In the genomic region with DNA sequence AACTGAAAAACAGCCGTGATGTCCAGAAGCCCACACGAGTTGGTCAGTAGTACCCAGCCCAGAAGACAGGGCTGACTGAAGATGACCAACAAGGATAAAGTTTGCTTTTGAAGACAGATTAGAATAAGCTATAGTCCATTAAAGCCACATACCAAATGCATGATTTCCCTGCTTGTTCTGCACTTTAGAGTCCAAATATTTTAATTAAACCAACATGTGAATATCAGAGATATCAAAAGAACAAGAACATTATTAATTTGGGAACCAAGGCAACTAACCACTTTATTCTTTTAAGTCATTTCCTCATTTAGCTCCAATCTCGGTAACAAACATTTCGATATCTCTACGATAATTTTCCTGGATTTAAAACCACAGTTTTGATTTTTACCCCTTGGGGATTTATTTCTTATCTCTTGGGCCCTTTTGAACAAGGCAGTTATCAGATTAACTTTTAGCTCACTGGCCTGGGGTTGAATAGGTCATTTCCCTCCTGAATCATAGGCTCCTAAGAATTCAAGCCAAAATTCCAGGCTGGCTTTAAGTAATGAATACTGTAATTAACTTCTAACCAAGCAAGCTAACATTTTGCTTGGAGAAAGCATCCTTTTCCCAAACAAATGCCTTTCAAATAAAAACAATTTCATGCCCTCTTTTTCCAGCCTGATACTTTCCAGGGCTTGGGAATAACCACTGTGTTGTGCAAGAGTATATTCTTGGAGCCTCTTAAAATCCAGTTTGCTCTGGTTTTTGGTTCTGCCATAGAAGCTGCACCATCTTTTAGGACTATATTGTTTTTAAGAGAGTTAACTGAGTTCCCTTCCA, we compare ENCODE assay signal across 1 cellular context.
TF ChIP-seq lines count a peak whose summit lies in the region.

No MANE protein-coding gene starts in this region.

TF ChIP-seq in SK-N-SH treated with all-trans-retinoic acid at 6 μM for 48 hours, 23 proteins besides CTCF, POLR2A, EP300 and RAD21 (continued from another document):
- TF ChIP-seq ZC3H10 (CRISPR knock-in tag; IDR thresholded peaks at IDR 0.05) (0 out of 2 replicates have a peak, but pooled peaks have one; percentile 26), CSDC2 (CRISPR knock-in tag; IDR thresholded peaks at IDR 0.05) (0 out of 2 replicates have a peak, but pooled peaks have one; percentile 52), GLIS3 (CRISPR knock-in tag; IDR thresholded peaks at IDR 0.05) (peak; percentile 10), ZNF565 (CRISPR knock-in tag; conservative IDR thresholded peaks at IDR 0.05; ENCODE audit: low read depth) (peak; percentile 50), ZFP30 (CRISPR knock-in tag; IDR thresholded peaks at IDR 0.05) (no peak), SNAI2 (CRISPR knock-in tag; IDR thresholded peaks at IDR 0.05) (peak; percentile 71; the same call in 1 of the 2 replicates)
- TF ChIP-seq, protein P1, sequence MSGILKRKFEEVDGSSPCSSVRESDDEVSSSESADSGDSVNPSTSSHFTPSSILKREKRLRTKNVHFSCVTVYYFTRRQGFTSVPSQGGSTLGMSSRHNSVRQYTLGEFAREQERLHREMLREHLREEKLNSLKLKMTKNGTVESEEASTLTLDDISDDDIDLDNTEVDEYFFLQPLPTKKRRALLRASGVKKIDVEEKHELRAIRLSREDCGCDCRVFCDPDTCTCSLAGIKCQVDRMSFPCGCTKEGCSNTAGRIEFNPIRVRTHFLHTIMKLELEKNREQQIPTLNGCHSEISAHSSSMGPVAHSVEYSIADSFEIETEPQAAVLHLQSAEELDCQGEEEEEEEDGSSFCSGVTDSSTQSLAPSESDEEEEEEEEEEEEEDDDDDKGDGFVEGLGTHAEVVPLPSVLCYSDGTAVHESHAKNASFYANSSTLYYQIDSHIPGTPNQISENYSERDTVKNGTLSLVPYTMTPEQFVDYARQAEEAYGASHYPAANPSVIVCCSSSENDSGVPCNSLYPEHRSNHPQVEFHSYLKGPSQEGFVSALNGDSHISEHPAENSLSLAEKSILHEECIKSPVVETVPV (CRISPR knock-in tag; IDR thresholded peaks at IDR 0.05), result peak; percentile 64; the same call in 1 of the 2 replicates
